ENCODE assay signal across 8 cellular contexts in genomic region chr10:77501152-77501845, GRCh38.
DNase-seq lines count a peak whose midpoint lies in the region; ATAC-seq, FAIRE-seq and TF ChIP-seq lines count a peak whose summit lies in the region.

No MANE protein-coding gene starts in this region.

- H3K4me3 ChIP-seq in RWPE2 (ENCODE audit: severe bottlenecking) (no peak overlapping the region), uterus (no peak overlapping the region), small intestine (ENCODE audit: low read depth in 1 of 2, low read length in 2 of 2) (no peak overlapping the region)

- ATAC-seq in Right ventricle myocardium superior (ENCODE audit: poor library complexity) (no peak), RWPE2 (ENCODE audit: low read depth) (peak; percentile 46), left cardiac atrium (peak; percentile 50 to 58), HG03354 (IDR thresholded peaks at IDR 0.05; ENCODE audit: poor library complexity, severe bottlenecking, unreplicated experiment) (no peak), GM21447 (IDR thresholded peaks at IDR 0.05; ENCODE audit: unreplicated experiment) (no peak)

- H3K9me3 ChIP-seq in RWPE2 (ENCODE audit: severe bottlenecking) = no peaks in the 10 kb centered on the region
- no peaks in the 10 kb centered on the region for H3K9me3 ChIP-seq in uterus
- no peaks in the 10 kb centered on the region for H3K9me3 ChIP-seq in small intestine (ENCODE audit: control insufficient read depth, low read depth)

- no peak for FAIRE-seq in small intestine (lab: Jason Lieb, UNC)

- H3K27ac ChIP-seq in RWPE2 (ENCODE audit: poor library complexity, severe bottlenecking) = peak overlapping the region; percentile 53
- peak overlapping the region; percentile 8 to 59 for H3K27ac ChIP-seq in uterus
- no peak overlapping the region for H3K27ac ChIP-seq in small intestine (ENCODE audit: low read depth in 1 of 2, low read length in 1 of 2)

- H3K4me1 ChIP-seq in RWPE2 (ENCODE audit: insufficient read depth, poor library complexity, severe bottlenecking) (peaks cover 37% of the 10 kb centered on the region), uterus (peaks cover 0 to 3% of the 10 kb centered on the region in 2 donors), small intestine (ENCODE audit: control insufficient read depth in 2 of 2, insufficient read depth in 1 of 2, low read depth in 1 of 2, low read length in 1 of 2) (peaks cover 0 to 2% of the 10 kb centered on the region in 2 donors)

- WGBS in small intestine, 3 donors = 57 to 69% (median 61%) methylated on average over 7 of the region's 7 CpGs

- H3K36me3 ChIP-seq in RWPE2 (ENCODE audit: low read depth) = no peaks in the 10 kb centered on the region
- H3K36me3 ChIP-seq in uterus = no peaks in the 10 kb centered on the region
- no peaks in the 10 kb centered on the region for H3K36me3 ChIP-seq in small intestine (ENCODE audit: control insufficient read depth in 2 of 2, insufficient read depth in 2 of 2, low read length in 2 of 2)

- DNase-seq in cardiac septum (ENCODE audit: low spot score) (peak; percentile 63), Right ventricle myocardium superior (no peak), RWPE2 (ENCODE audit: low spot score) (no peak), left cardiac atrium (peak; percentile 37), uterus (peak; percentile 40 to 46), small intestine (no peak)

- TF ChIP-seq CTCF in RWPE2 (IDR thresholded peaks at IDR 0.05; ENCODE audit: poor library complexity, severe bottlenecking) (no peak), uterus (IDR thresholded peaks at IDR 0.05) (no peak)

- intact Hi-C loops in cardiac septum (cut with DNase I) = no loop called here
- intact Hi-C loops in Right ventricle myocardium superior (cut with DNase I) = no loop called here
- intact Hi-C loops in left cardiac atrium (cut with DNase I) = no loop called here
- intact Hi-C loops in uterus (cut with DNase I; ENCODE audit: low total_unique reads) = no loop called here

- H3K27me3 ChIP-seq in RWPE2 (ENCODE audit: insufficient read depth, poor library complexity, severe bottlenecking) (no peaks in the 10 kb centered on the region), uterus (no peaks in the 10 kb centered on the region), small intestine (ENCODE audit: control insufficient read depth in 2 of 2, insufficient read depth in 2 of 2, low read length in 2 of 2) (no peaks in the 10 kb centered on the region)

- TF ChIP-seq POLR2A in uterus (IDR thresholded peaks at IDR 0.05) = no peak

Comparison
In these comparisons a context has a peak if more than half of its experiments do, and no peak if none do; other contexts are left out.
1. DNase-seq: peak in cardiac septum (single experiment), left cardiac atrium (single experiment) and uterus (2 of 2); none in Right ventricle myocardium superior (single experiment), RWPE2 (single experiment) and small intestine (single experiment).
2. ATAC-seq: peak in RWPE2 (single experiment) and left cardiac atrium (2 of 2); none in Right ventricle myocardium superior (single experiment), HG03354 (single experiment) and GM21447 (single experiment).
3. H3K27ac ChIP-seq: peak in RWPE2 (single experiment) and uterus (2 of 2); none in small intestine (0 of 2).